7 cellular contexts compared by ENCODE assay signal in the genomic region with DNA sequence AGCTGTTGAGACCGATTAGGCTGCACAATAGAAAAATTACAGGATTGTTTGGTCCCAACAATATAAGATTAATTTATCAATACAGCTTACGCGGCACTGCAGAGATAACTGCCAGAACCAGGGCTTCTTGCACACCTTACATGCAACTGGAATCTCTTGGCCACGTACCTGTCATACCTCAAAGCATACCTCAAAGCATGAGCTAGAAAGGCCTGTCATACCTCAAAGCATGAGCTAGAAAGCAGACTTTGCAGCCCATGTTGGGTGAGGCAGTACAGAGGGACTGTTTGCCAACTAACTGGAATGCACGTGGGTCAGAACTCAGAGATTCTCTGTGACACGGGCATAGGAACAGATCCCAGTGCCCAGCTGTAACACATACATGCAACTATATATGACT.
"Had no signal": no experiment of that assay in that cellular context is flagged by ENCODE, and none has a peak within 500 bp of the region (broad histone marks: within the 10 kb centered on the region; RNA-seq: fewer than 3 reads in every experiment).

No MANE protein-coding gene starts in this region.

- FAIRE-seq: K562 had no signal

- DNase-seq: GM23248, GOT3, H7, HFFc6, IMR-90 had no signal

- H3K27ac ChIP-seq: GM23248, HL-60 had no signal
